24 cellular contexts compared by ENCODE assay signal in the genomic region with DNA sequence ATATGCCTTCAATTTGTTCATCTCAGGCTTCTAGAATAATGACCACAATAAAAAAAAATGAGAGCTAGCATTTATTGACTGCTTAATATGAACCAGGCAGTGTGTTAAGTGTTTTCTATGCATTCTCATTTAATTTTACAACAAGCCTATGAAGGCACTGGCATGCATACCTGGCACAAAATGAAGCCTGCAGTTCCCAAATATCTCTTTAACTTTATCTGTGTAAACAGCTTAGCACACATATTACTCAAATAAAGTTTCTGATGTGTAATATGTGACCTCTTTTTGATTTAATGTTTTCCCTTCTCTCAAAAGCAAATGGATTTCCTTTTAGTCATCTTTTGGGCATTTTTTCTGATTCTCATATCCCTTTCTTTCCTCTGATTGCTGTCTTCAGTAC.
DNase-seq lines count a peak whose midpoint lies in the region; ATAC-seq and TF ChIP-seq lines count a peak whose summit lies in the region.
"Had no signal": no experiment of that assay in that cellular context is flagged by ENCODE, and none has a peak within 500 bp of the region (broad histone marks: within the 10 kb centered on the region; RNA-seq: fewer than 3 reads in every experiment).

No MANE protein-coding gene starts in this region.

- CTCF ChIA-PET in BJ (lab: Yijun Ruan, JAX) (no interaction called here), PC-3 (lab: Charles Lee) (no interaction called here)

- peak; percentile 97 for ATAC-seq in PC-3
- ATAC-seq: HCT116, HepG2 had no signal

- no peaks in the 10 kb centered on the region for H3K9me3 ChIP-seq in PC-3 (ENCODE audit: low read length)

- H3K36me3 ChIP-seq in BJ (ENCODE audit: control insufficient read depth, insufficient read depth, low read length), result no peaks in the 10 kb centered on the region
- no peaks in the 10 kb centered on the region for H3K36me3 ChIP-seq in PC-3 (ENCODE audit: low read depth, low read length)
- H3K36me3 ChIP-seq in brain microvascular endothelial cell (replicated peaks), result no peaks in the 10 kb centered on the region

- H3K4me1 ChIP-seq in PC-3 (ENCODE audit: insufficient read depth, low read length), result peaks cover 13% of the 10 kb centered on the region; the same call in 1 of the 2 replicates

- no peaks in the 10 kb centered on the region for H3K9me2 ChIP-seq in PC-3 (replicated peaks; ENCODE audit: low read length)

- no peaks in the 10 kb centered on the region for H3K27me3 Mint-ChIP-seq in osteocyte (ENCODE audit: unreplicated experiment)
- H3K27me3 Mint-ChIP-seq: B cell; CD4-positive, CD25-positive, alpha-beta regulatory T cell; CD8-positive, alpha-beta memory T cell; IgD-negative memory B cell had no signal

- POLR2A ChIA-PET in BJ (lab: Charles Lee), result no interaction called here
- POLR2A ChIA-PET in PC-3 (lab: Charles Lee; ENCODE audit: unreplicated experiment), result no interaction called here

- H4K20me1 ChIP-seq in PC-3 (ENCODE audit: low read length), result no peaks in the 10 kb centered on the region

- H3K4me1 Mint-ChIP-seq in osteocyte (ENCODE audit: unreplicated experiment), result peaks cover 40% of the 10 kb centered on the region
- H3K4me1 Mint-ChIP-seq: B cell; CD4-positive, CD25-positive, alpha-beta regulatory T cell; CD8-positive, alpha-beta memory T cell; IgD-negative memory B cell had no signal

- no TSS peak for BruUV-seq in PC-3 (replicated peaks; lab: Mats Ljungman, UMichigan)

- H2AFZ ChIP-seq in PC-3 (ENCODE audit: low read length), result no peak overlapping the region

- in situ Hi-C loops in brain microvascular endothelial cell (cut with HindIII; ENCODE audit: low pct_ligation_motif_present, low sequenced_read_pairs), result no loop called here

- H3K4me3 Mint-ChIP-seq in osteocyte (ENCODE audit: unreplicated experiment), result no peak overlapping the region
- H3K4me3 Mint-ChIP-seq: B cell; CD4-positive, CD25-positive, alpha-beta regulatory T cell; CD8-positive, alpha-beta memory T cell; HFFc6; IgD-negative memory B cell had no signal

- H3K4me2 ChIP-seq in PC-3 (ENCODE audit: low read length), result no peak overlapping the region

- H3K27ac Mint-ChIP-seq in osteocyte (ENCODE audit: unreplicated experiment), result peak overlapping the region; percentile 6
- H3K27ac Mint-ChIP-seq: B cell; CD4-positive, CD25-positive, alpha-beta regulatory T cell; CD8-positive, alpha-beta memory T cell; HFFc6; IgD-negative memory B cell had no signal

- no peak overlapping the region for H3K9ac ChIP-seq in PC-3 (ENCODE audit: low read length)

- H3K27me3 ChIP-seq in BJ (ENCODE audit: control insufficient read depth, insufficient read depth, low read length), result no peaks in the 10 kb centered on the region
- H3K27me3 ChIP-seq in PC-3 (ENCODE audit: low read length), result no peaks in the 10 kb centered on the region
- H3K27me3 ChIP-seq in brain microvascular endothelial cell (replicated peaks), result no peaks in the 10 kb centered on the region

- no peak overlapping the region for H3K27ac ChIP-seq in PC-3 (ENCODE audit: low read length)
- no peak overlapping the region for H3K27ac ChIP-seq in brain microvascular endothelial cell

- no peaks in the 10 kb centered on the region for H3K9me3 Mint-ChIP-seq in osteocyte (ENCODE audit: unreplicated experiment)

- peaks cover 2% of the 10 kb centered on the region for H3K36me3 Mint-ChIP-seq in osteocyte (ENCODE audit: unreplicated experiment)
- H3K36me3 Mint-ChIP-seq: CD4-positive, CD25-positive, alpha-beta regulatory T cell; CD8-positive, alpha-beta memory T cell; IgD-negative memory B cell had no signal

- H3K4me3 ChIP-seq in BJ (ENCODE audit: low read depth, low read length) (no peak overlapping the region), PC-3 (ENCODE audit: low read length) (no peak overlapping the region), brain microvascular endothelial cell (ENCODE audit: low read depth, low read length) (no peak overlapping the region)

- H3F3A ChIP-seq in PC-3 (ENCODE audit: low read length, unreplicated experiment), result no peaks in the 10 kb centered on the region

- intact Hi-C loops in PC-3 (cut with micrococcal nuclease), result loop anchor here (1.0 kb wide), 1 partner anchor 19 kb away; no protein-coding TSS in a partner anchor

- H3K79me2 ChIP-seq in PC-3 (ENCODE audit: low read length), result no peaks in the 10 kb centered on the region

- peak; percentile 4 for DNase-seq in BJ (ENCODE audit: low read depth)
- DNase-seq in PC-3, result peak; percentile 64
- peak; percentile 43 for DNase-seq in dedifferentiated amniotic fluid mesenchymal stem cell (ENCODE audit: extremely low spot score)
- DNase-seq in osteocyte (ENCODE audit: extremely low spot score, unreplicated experiment), result no peak
- no peak for DNase-seq in germinal center (ENCODE audit: low spot score)
- DNase-seq in superior temporal gyrus (ENCODE audit: extremely low spot score), result no peak
- no peak for DNase-seq in GM20000 (ENCODE audit: low spot score)
- DNase-seq in brain microvascular endothelial cell, result no peak
- DNase-seq: 8988T; C1 segment of cervical spinal cord; CD4-positive, CD25-positive, alpha-beta regulatory T cell; CD8-positive, alpha-beta memory T cell; COR-L47; DMS 273 treated with DMSO at 0.1 percent for 48 hours; DMS53; DND-41; EL; GOT3; H7; HFFc6 had no signal

- TF ChIP-seq CTCF in BJ (IDR thresholded peaks at IDR 0.05; ENCODE audit: insufficient read depth, low read depth, low read length) (no peak), PC-3 (conservative IDR thresholded peaks at IDR 0.05; ENCODE audit: low read depth, low read length) (no peak), osteocyte (IDR thresholded peaks at IDR 0.05) (no peak), GM20000 (IDR thresholded peaks at IDR 0.05; ENCODE audit: extremely low read depth, missing control alignments) (no peak), brain microvascular endothelial cell (IDR thresholded peaks at IDR 0.05; ENCODE audit: low read depth, low read length, missing control alignments) (no peak)

Comparison
In these comparisons a context has a peak if more than half of its experiments do, and no peak if none do; other contexts are left out.
1. DNase-seq: peak in BJ (single experiment), PC-3 (single experiment) and dedifferentiated amniotic fluid mesenchymal stem cell (single experiment); none in osteocyte (single experiment), germinal center (single experiment), superior temporal gyrus (single experiment), GM20000 (single experiment) and brain microvascular endothelial cell (single experiment).